Comparison of ENCODE assay signal across 4 cellular contexts in the genomic region with DNA sequence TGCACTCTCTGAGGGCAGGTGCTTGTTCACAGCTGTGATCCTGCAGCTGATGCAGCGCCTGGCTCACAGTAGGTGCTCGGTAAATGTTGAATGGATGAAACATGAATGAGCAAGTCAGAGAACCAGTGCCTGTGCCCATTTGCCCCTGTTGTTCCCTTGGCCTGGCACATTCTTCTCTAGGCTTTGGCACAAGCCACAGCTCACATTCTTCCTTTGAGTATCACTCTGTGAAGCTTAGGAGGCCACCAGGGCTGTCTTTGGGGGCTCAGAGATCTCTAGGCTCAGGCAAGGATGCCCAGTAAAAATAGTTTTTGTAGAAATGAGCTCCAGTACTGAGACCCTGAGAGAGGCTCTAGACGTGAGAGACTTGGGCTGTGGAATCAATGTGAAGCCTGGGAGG.
"Had no signal": no experiment of that assay in that cellular context is flagged by ENCODE, and none has a peak within 500 bp of the region (broad histone marks: within the 10 kb centered on the region; RNA-seq: fewer than 3 reads in every experiment).

No MANE protein-coding gene starts in this region.

- H3K4me3 Mint-ChIP-seq: GM23338, H9 had no signal

- H3K4me2 ChIP-seq: GM23338 had no signal

- H3K4me3 ChIP-seq: GM23338 had no signal

- H3K27ac Mint-ChIP-seq: GM23338, H9 had no signal

- H2AFZ ChIP-seq: GM23338 had no signal

- ATAC-seq: GM23338 had no signal

- DNase-seq: H9, HCEC 1CT, IMR-90 had no signal
